In the genomic region with DNA sequence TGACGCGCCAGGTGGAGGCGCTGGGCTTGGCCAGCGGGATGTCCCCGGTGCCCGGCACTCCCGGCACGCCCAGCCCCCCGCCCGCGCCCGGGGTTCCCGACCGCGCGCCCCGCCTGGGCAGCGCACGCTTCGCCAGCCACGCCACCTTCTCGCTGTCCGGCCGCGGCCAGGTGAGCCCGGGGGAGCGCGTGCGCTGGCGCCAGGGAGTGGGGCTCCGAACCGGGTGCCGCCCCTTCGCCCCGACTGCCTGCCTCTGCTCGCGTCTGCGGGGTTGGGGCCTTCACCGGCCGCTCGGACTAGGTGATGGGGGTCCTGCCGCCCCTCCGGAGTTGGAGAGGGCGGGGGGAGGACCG, we compare ENCODE assay signal across 13 cellular contexts. TPM values are rescaled to one million over a fixed set of nuclear protein-coding genes. Genes with fewer than 3 reads are reported as not detected.
DNase-seq lines count a peak whose midpoint lies in the region; ATAC-seq and TF ChIP-seq lines count a peak whose summit lies in the region.
"Had no signal": no experiment of that assay in that cellular context is flagged by ENCODE, and none has a peak within 500 bp of the region (broad histone marks: within the 10 kb centered on the region; RNA-seq: fewer than 3 reads in every experiment).

No MANE protein-coding gene starts in this region.

- peaks cover 64 to 86% of the 10 kb centered on the region in 2 experiments for H3K27me3 ChIP-seq in mesenchymal stem cell (ENCODE audit: control insufficient read depth in 1 of 2, insufficient read depth in 1 of 2, low read length in 2 of 2)
- peaks cover 15 to 60% (median 20%) of the 10 kb centered on the region in 3 donors for H3K27me3 ChIP-seq in stomach

- H2BK12ac ChIP-seq in mesenchymal stem cell (ENCODE audit: low read length in 2 of 2) = no peak overlapping the region

- no peak overlapping the region for H3K18ac ChIP-seq in mesenchymal stem cell (ENCODE audit: low read depth in 1 of 2, low read length in 2 of 2)

- peak overlapping the region; percentile 88 for H3K4me2 ChIP-seq in mesenchymal stem cell (ENCODE audit: low read length, poor library complexity, severe bottlenecking)

- no peak overlapping the region for H2BK5ac ChIP-seq in mesenchymal stem cell (ENCODE audit: low read depth, low read length, poor library complexity, severe bottlenecking)

- DNase-seq in activated CD4-positive, alpha-beta T cell treated with anti-CD3 and anti-CD28 coated beads for 36 hours = no peak
- DNase-seq in activated CD4-positive, alpha-beta T cell treated with anti-CD3 and anti-CD28 coated beads, Interleukin-2, amount 50 U/mL, for 1 hour = no peak
- no peak for DNase-seq in chondrocyte (ENCODE audit: low spot score)
- DNase-seq in mesenchymal stem cell = no peak
- no peak for DNase-seq in stomach
- DNase-seq in activated effector memory CD4-positive, alpha-beta T cell treated with Interleukin-2 at 50 U/mL for 16 hours = no peak
- DNase-seq in RWPE1 (ENCODE audit: low spot score) = no peak
- DNase-seq: activated CD4-positive, alpha-beta memory T cell treated with anti-CD3 and anti-CD28 coated beads for 36 hours; SHP77 had no signal

- ATAC-seq in activated CD4-positive, alpha-beta T cell treated with anti-CD3 and anti-CD28 coated beads for 36 hours = no peak
- ATAC-seq in HG03097 (IDR thresholded peaks at IDR 0.05; ENCODE audit: low FRiP score, unreplicated experiment) = no peak

- H3K4me1 ChIP-seq in mesenchymal stem cell (ENCODE audit: control insufficient read depth, insufficient read depth, low read depth, low read length) (peaks cover 33% of the 10 kb centered on the region), stomach (peaks cover 15 to 22% (median 20%) of the 10 kb centered on the region in 4 donors)

- peak overlapping the region; percentile 12 for H3K4me3 Mint-ChIP-seq in activated CD4-positive, alpha-beta T cell treated with anti-CD3 and anti-CD28 coated beads for 36 hours
- H3K4me3 Mint-ChIP-seq in chondrocyte (ENCODE audit: unreplicated experiment) = peak overlapping the region; percentile 44
- H3K4me3 Mint-ChIP-seq: activated CD4-positive, alpha-beta memory T cell treated with anti-CD3 and anti-CD28 coated beads for 36 hours had no signal

- H2AK5ac ChIP-seq in mesenchymal stem cell (ENCODE audit: low read length, severe bottlenecking) = no peak overlapping the region

- H3K9me3 Mint-ChIP-seq in activated CD4-positive, alpha-beta T cell treated with anti-CD3 and anti-CD28 coated beads for 36 hours (ENCODE audit: low read depth) = no peaks in the 10 kb centered on the region
- H3K9me3 Mint-ChIP-seq in chondrocyte (ENCODE audit: low read depth) = no peaks in the 10 kb centered on the region
- H3K9me3 Mint-ChIP-seq: activated CD4-positive, alpha-beta memory T cell treated with anti-CD3 and anti-CD28 coated beads for 36 hours had no signal

- no peak overlapping the region for H3K14ac ChIP-seq in mesenchymal stem cell (ENCODE audit: low read length in 2 of 2)

- H3K36me3 Mint-ChIP-seq in activated CD4-positive, alpha-beta T cell treated with anti-CD3 and anti-CD28 coated beads for 36 hours (ENCODE audit: low read depth) = no peaks in the 10 kb centered on the region
- no peaks in the 10 kb centered on the region for H3K36me3 Mint-ChIP-seq in chondrocyte (ENCODE audit: low read depth)
- H3K36me3 Mint-ChIP-seq: activated CD4-positive, alpha-beta memory T cell treated with anti-CD3 and anti-CD28 coated beads for 36 hours had no signal

- H4K91ac ChIP-seq in mesenchymal stem cell (ENCODE audit: low read length) = no peak overlapping the region

- H3K36me3 ChIP-seq in mesenchymal stem cell (ENCODE audit: control insufficient read depth in 1 of 2, insufficient read depth in 2 of 2, low read depth in 1 of 2, low read length in 2 of 2) (no peaks in the 10 kb centered on the region), stomach (no peaks in the 10 kb centered on the region)

- no peak overlapping the region for H2BK15ac ChIP-seq in mesenchymal stem cell (ENCODE audit: low read depth, poor library complexity, severe bottlenecking)

- H3K23ac ChIP-seq in mesenchymal stem cell (ENCODE audit: low read length in 2 of 2) = no peak overlapping the region

- H3K9me3 ChIP-seq in mesenchymal stem cell (ENCODE audit: control insufficient read depth, low read length) (no peaks in the 10 kb centered on the region), stomach (no peaks in the 10 kb centered on the region)

- peaks cover 43% of the 10 kb centered on the region for H3K27me3 Mint-ChIP-seq in activated CD4-positive, alpha-beta T cell treated with anti-CD3 and anti-CD28 coated beads for 36 hours
- peaks cover 43% of the 10 kb centered on the region for H3K27me3 Mint-ChIP-seq in chondrocyte (ENCODE audit: low read depth)

- POLR2A ChIA-PET in activated CD4-positive, alpha-beta T cell treated with anti-CD3 and anti-CD28 coated beads for 36 hours (lab: Charles Lee) = no interaction called here
- POLR2A ChIA-PET in RWPE1 (lab: Yijun Ruan, JAX; ENCODE audit: low non-redundant PET) = no interaction called here

- no peak for TF ChIP-seq EP300 in stomach (IDR thresholded peaks at IDR 0.05)

- CTCF ChIA-PET in activated CD4-positive, alpha-beta T cell treated with anti-CD3 and anti-CD28 coated beads for 36 hours (lab: Charles Lee) = interaction anchor here (1.7 kb wide), 1 partner anchor 18 kb away, joined by 7 read pairs; no protein-coding TSS in a partner anchor
- CTCF ChIA-PET in RWPE1 (lab: Yijun Ruan, JAX) = interaction anchor here (0.5 kb wide), 1 partner anchor 61 kb away, joined by 4 read pairs; no protein-coding TSS in a partner anchor

- TF ChIP-seq CTCF in chondrocyte (IDR thresholded peaks at IDR 0.05) (no peak), stomach (IDR thresholded peaks at IDR 0.05) (no peak), RWPE1 (conservative IDR thresholded peaks at IDR 0.05; ENCODE audit: low read depth) (no peak)

- 4% methylated on average over 31 of the region's 45 CpGs for WGBS in mesenchymal stem cell
- 1 to 6% (median 3%) methylated on average over 7 to 45 of the region's 45 CpGs for WGBS in stomach, 5 donors

- TF ChIP-seq POLR2A in stomach (IDR thresholded peaks at IDR 0.05) = no peak

- no peak overlapping the region for H3K4ac ChIP-seq in mesenchymal stem cell (ENCODE audit: low read depth in 1 of 2, low read length in 2 of 2)

- H3K79me1 ChIP-seq in mesenchymal stem cell (replicated peaks; ENCODE audit: low read length, poor library complexity, severe bottlenecking) = no peaks in the 10 kb centered on the region

- no peak overlapping the region for H2AFZ ChIP-seq in mesenchymal stem cell (ENCODE audit: low read depth, low read length)

- H3K4me3 ChIP-seq in mesenchymal stem cell (ENCODE audit: insufficient read depth in 1 of 2, low read depth in 1 of 2, low read length in 2 of 2) (peak overlapping the region in 1 of 2 experiments; percentile 60), stomach (peak overlapping the region; percentile 47 to 67 (median 53))

- intact Hi-C loops in activated CD4-positive, alpha-beta T cell treated with anti-CD3 and anti-CD28 coated beads for 36 hours (cut with DNase I, micrococcal nuclease) = no loop called here
- intact Hi-C loops in stomach (cut with DNase I; ENCODE audit: low total_unique reads) = no loop called here

- H4K8ac ChIP-seq in mesenchymal stem cell (ENCODE audit: low read length) = no peak overlapping the region

- H3K9ac ChIP-seq in mesenchymal stem cell (ENCODE audit: low read length) = no peak overlapping the region

- H2BK120ac ChIP-seq in mesenchymal stem cell (ENCODE audit: low read depth, low read length) = no peak overlapping the region

- H3K27ac Mint-ChIP-seq in activated CD4-positive, alpha-beta T cell treated with anti-CD3 and anti-CD28 coated beads for 36 hours = no peak overlapping the region
- no peak overlapping the region for H3K27ac Mint-ChIP-seq in chondrocyte (ENCODE audit: unreplicated experiment)
- H3K27ac Mint-ChIP-seq: activated CD4-positive, alpha-beta memory T cell treated with anti-CD3 and anti-CD28 coated beads for 36 hours had no signal

- peaks cover 5% of the 10 kb centered on the region for H3K4me1 Mint-ChIP-seq in activated CD4-positive, alpha-beta T cell treated with anti-CD3 and anti-CD28 coated beads for 36 hours
- peaks cover 4% of the 10 kb centered on the region for H3K4me1 Mint-ChIP-seq in chondrocyte (ENCODE audit: low read depth)

- H3K27ac ChIP-seq in mesenchymal stem cell (ENCODE audit: low read length, poor library complexity, severe bottlenecking) = no peak overlapping the region
- peak overlapping the region in 1 of 5 donors; percentile 60 for H3K27ac ChIP-seq in stomach
- no peak overlapping the region for H3K27ac ChIP-seq in RWPE1

RNA-seq across cellular contexts. Expression of a gene that starts 0.5 kb away (rescaled TPM):
- total RNA-seq in activated CD4-positive, alpha-beta T cell treated with anti-CD3 and anti-CD28 coated beads for 36 hours = not detected
- total RNA-seq in chondrocyte (0.32 to 0.36 TPM in 2 of 3 replicates, not detected in the other), stomach (1 to 10 TPM in 2 of 5 donors, not detected in 3; 1.1 to 1.9 TPM)
- 0.12 TPM for polyA plus RNA-seq in mesenchymal stem cell (2013, experiment 1 of 2)
- 0.18 TPM for polyA plus RNA-seq in mesenchymal stem cell (2013, experiment 2 of 2)
- 1 to 10 TPM in 1 of 3 donors, under 1 TPM in 1, not detected in 1; 0.50 to 1.9 TPM for polyA plus RNA-seq in stomach
- total RNA-seq: activated CD4-positive, alpha-beta memory T cell treated with anti-CD3 and anti-CD28 coated beads for 36 hours; bronchial epithelial cell; fibroblast of villous mesenchyme; HT-29 had no signal

RNA-seq across cellular contexts. Expression of a gene that starts 24.4 kb away (rescaled TPM):
- total RNA-seq in activated CD4-positive, alpha-beta T cell treated with anti-CD3 and anti-CD28 coated beads for 36 hours = not detected
- not detected in 3 replicates for total RNA-seq in chondrocyte
- not detected for polyA plus RNA-seq in mesenchymal stem cell (2013, experiment 1 of 2)
- polyA plus RNA-seq in mesenchymal stem cell (2013, experiment 2 of 2) = not detected
- 100 to 1,000 TPM in 1 of 5 donors, 10 to 100 TPM in 3, 1 to 10 TPM in 1; 5.8 to 147 (median 11.6) TPM for total RNA-seq in stomach
- polyA plus RNA-seq in stomach = 10 to 100 TPM in 2 of 3 donors, 1 to 10 TPM in 1; 4.4 to 22.2 (median 18.8) TPM
- total RNA-seq: activated CD4-positive, alpha-beta memory T cell treated with anti-CD3 and anti-CD28 coated beads for 36 hours; fibroblast of villous mesenchyme had no signal

RNA-seq across cellular contexts. Expression of a gene that starts 29.6 kb away (rescaled TPM):
- total RNA-seq in activated CD4-positive, alpha-beta T cell treated with anti-CD3 and anti-CD28 coated beads for 36 hours = 100 to 1,000 TPM in 1 of 2 experiments, 10 to 100 TPM in 1; 97.7 to 144 TPM
- total RNA-seq in chondrocyte = 33.6 to 58.2 TPM (median 36.4 TPM) in 3 replicates
- polyA plus RNA-seq in mesenchymal stem cell (2013, experiment 1 of 2) = 20.8 TPM
- polyA plus RNA-seq in mesenchymal stem cell (2013, experiment 2 of 2) = 19.7 TPM
- total RNA-seq in stomach = 100 to 1,000 TPM in 2 of 5 donors, 10 to 100 TPM in 3; 38.6 to 237 (median 73.2) TPM
- polyA plus RNA-seq in stomach = 10 to 100 TPM; 14.1 to 32.2 (median 21.5) TPM

RNA-seq across cellular contexts. Expression of a gene that starts 56.7 kb away (rescaled TPM):
- not detected for total RNA-seq in activated CD4-positive, alpha-beta T cell treated with anti-CD3 and anti-CD28 coated beads for 36 hours
- total RNA-seq in chondrocyte (0.15 TPM in 1 of 3 replicates, not detected in the others), stomach (1 to 10 TPM in 2 of 5 donors, not detected in 3; 1.2 to 3.1 TPM)
- 0.01 TPM for polyA plus RNA-seq in mesenchymal stem cell (2013, experiment 1 of 2)
- not detected for polyA plus RNA-seq in mesenchymal stem cell (2013, experiment 2 of 2)
- under 1 TPM in 1 of 3 donors, not detected in 2; 0.03 TPM for polyA plus RNA-seq in stomach
- total RNA-seq: activated CD4-positive, alpha-beta memory T cell treated with anti-CD3 and anti-CD28 coated beads for 36 hours; bronchial epithelial cell; fibroblast of villous mesenchyme had no signal
